23 cellular contexts compared by ENCODE assay signal in the genomic region with DNA sequence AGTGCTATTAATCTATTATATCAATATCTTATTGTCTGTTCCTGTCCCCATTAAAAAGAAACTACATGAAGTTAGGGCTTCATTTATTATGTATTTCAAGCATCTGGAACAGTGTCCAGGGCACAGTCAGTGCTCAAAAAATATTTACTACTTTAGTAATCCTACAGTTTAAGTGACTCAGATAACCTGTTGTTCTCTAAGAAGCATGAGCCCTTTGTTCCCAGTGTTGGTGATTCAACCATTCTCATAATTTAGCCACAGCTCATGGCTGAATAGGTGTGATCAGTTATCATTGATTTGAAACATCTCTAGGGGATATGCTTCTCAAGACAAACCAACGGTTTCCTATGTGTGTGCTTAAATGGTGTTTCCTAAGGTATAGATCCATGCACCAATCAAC.
"Had no signal": no experiment of that assay in that cellular context is flagged by ENCODE, and none has a peak within 500 bp of the region (broad histone marks: within the 10 kb centered on the region; RNA-seq: fewer than 3 reads in every experiment).

No MANE protein-coding gene starts in this region.

- H3K36me3 ChIP-seq: esophagus muscularis mucosa, prostate gland, spleen, tibial artery, upper lobe of left lung, uterus had no signal

- H3K9me3 ChIP-seq: esophagus muscularis mucosa, prostate gland, spleen, tibial artery, upper lobe of left lung, uterus had no signal

- H3K4me3 ChIP-seq: dorsolateral prefrontal cortex, esophagus muscularis mucosa, lung, prostate gland, spleen, tibial artery, upper lobe of left lung, uterus had no signal

- H3K27ac ChIP-seq: dorsolateral prefrontal cortex, epithelial cell of prostate, esophagus muscularis mucosa, parathyroid adenoma, prostate gland, spleen, tibial artery, upper lobe of left lung, uterus had no signal

- DNase-seq: cortex of kidney; dorsolateral prefrontal cortex; effector CD8-positive, alpha-beta T cell; immature natural killer cell; left colon; left ventricle myocardium superior; mesendoderm; naive B cell; retina; spleen; stimulated activated CD4-positive, alpha-beta T cell treated with anti-CD3 and anti-CD28 coated beads, Interleukin-15, amount 100 ng/mL, for 24 hours; stimulated activated CD4-positive, alpha-beta T cell treated with anti-CD3 and anti-CD28 coated beads, Interleukin-1b, Interleukin-23, amount 100 ng/mL, for 48 hours; stimulated activated CD4-positive, alpha-beta T cell treated with anti-CD3 and anti-CD28 coated beads, Interleukin-4, amount 100 ng/mL, for 24 hours; tibial artery; upper lobe of left lung; uterus had no signal

- H3K27me3 ChIP-seq: dorsolateral prefrontal cortex, esophagus muscularis mucosa, spleen, tibial artery, upper lobe of left lung, uterus had no signal

- H3K4me1 ChIP-seq: parathyroid adenoma, prostate gland, spleen, tibial artery, upper lobe of left lung, uterus had no signal

- ATAC-seq: left colon; left ventricle myocardium superior; sciatic nerve; stimulated activated memory B cell treated with anti-CD40 and anti-IgM and Interleukin-4, amounts not matched to agents 10 μg/mL and 1 μg/mL and 100 μg/mL, for 72 hours had no signal
